In genomic region chr2:241014764-241015163, GRCh38 we compare ENCODE assay signal across 20 cellular contexts. TPM values are rescaled to one million over a fixed set of nuclear protein-coding genes. Genes with fewer than 3 reads are reported as not detected.
DNase-seq lines count a peak whose midpoint lies in the region; ATAC-seq and TF ChIP-seq lines count a peak whose summit lies in the region.
"Had no signal": no experiment of that assay in that cellular context is flagged by ENCODE, and none has a peak within 500 bp of the region (broad histone marks: within the 10 kb centered on the region; RNA-seq: fewer than 3 reads in every experiment).

No MANE protein-coding gene starts in this region.

- H3K27me3 ChIP-seq in stomach (no peaks in the 10 kb centered on the region), MG63 (no peaks in the 10 kb centered on the region)

- no peaks in the 10 kb centered on the region for H3K9me3 ChIP-seq in stomach
- no peaks in the 10 kb centered on the region for H3K9me3 ChIP-seq in MG63
- H3K9me3 ChIP-seq: A549, HAP-1 had no signal

- no peak overlapping the region for H3K4me3 Mint-ChIP-seq in activated CD4-positive, alpha-beta memory T cell treated with anti-CD3 and anti-CD28 coated beads, Interleukin-2, amount 10 ng/mL, durations not matched to agents 7 days and 5 days
- no peak overlapping the region for H3K4me3 Mint-ChIP-seq in activated CD4-positive, alpha-beta memory T cell treated with anti-CD3 and anti-CD28 coated beads for 36 hours
- no peak overlapping the region for H3K4me3 Mint-ChIP-seq in naive thymus-derived CD8-positive, alpha-beta T cell

- 88 to 92% (median 90%) methylated on average over 10 of the region's 10 CpGs for WGBS in stomach, 5 donors

- H3K27ac Mint-ChIP-seq in activated CD4-positive, alpha-beta memory T cell treated with anti-CD3 and anti-CD28 coated beads, Interleukin-2, amount 10 ng/mL, durations not matched to agents 7 days and 5 days, result no peak overlapping the region
- H3K27ac Mint-ChIP-seq in activated CD4-positive, alpha-beta memory T cell treated with anti-CD3 and anti-CD28 coated beads for 36 hours, result no peak overlapping the region
- H3K27ac Mint-ChIP-seq in naive thymus-derived CD8-positive, alpha-beta T cell, result peak overlapping the region in 6 of 10 donors; percentile 6 to 85 (median 28)

- peaks cover 0 to 19% (median 0%) of the 10 kb centered on the region in 4 donors for H3K36me3 ChIP-seq in stomach
- H3K36me3 ChIP-seq in MG63, result no peaks in the 10 kb centered on the region
- H3K36me3 ChIP-seq: BLaER1 treated with 17β-estradiol and CSF1 and Interleukin-3, amounts not matched to agents 10 nM and 100 nM; HAP-1 had no signal

- H3K9me3 Mint-ChIP-seq in activated CD4-positive, alpha-beta memory T cell treated with anti-CD3 and anti-CD28 coated beads, Interleukin-2, amount 10 ng/mL, durations not matched to agents 7 days and 5 days, result no peaks in the 10 kb centered on the region
- H3K9me3 Mint-ChIP-seq in activated CD4-positive, alpha-beta memory T cell treated with anti-CD3 and anti-CD28 coated beads for 36 hours, result no peaks in the 10 kb centered on the region
- peaks cover 0 to 10% (median 0%) of the 10 kb centered on the region in 9 donors for H3K9me3 Mint-ChIP-seq in naive thymus-derived CD8-positive, alpha-beta T cell

- H3K4me1 Mint-ChIP-seq in activated CD4-positive, alpha-beta memory T cell treated with anti-CD3 and anti-CD28 coated beads, Interleukin-2, amount 10 ng/mL, durations not matched to agents 7 days and 5 days, result peaks cover 6% of the 10 kb centered on the region
- peaks cover 4% of the 10 kb centered on the region for H3K4me1 Mint-ChIP-seq in activated CD4-positive, alpha-beta memory T cell treated with anti-CD3 and anti-CD28 coated beads for 36 hours (ENCODE audit: low read depth)
- H3K4me1 Mint-ChIP-seq in naive thymus-derived CD8-positive, alpha-beta T cell, result peaks cover 23 to 53% (median 36%) of the 10 kb centered on the region in 4 donors

- POLR2A ChIA-PET in activated CD4-positive, alpha-beta memory T cell treated with anti-CD3 and anti-CD28 coated beads, Interleukin-2, amount 10 ng/mL, durations not matched to agents 7 days and 5 days (lab: Charles Lee), result no interaction called here
- POLR2A ChIA-PET in activated CD4-positive, alpha-beta memory T cell treated with anti-CD3 and anti-CD28 coated beads for 36 hours (lab: Charles Lee), result no interaction called here
- POLR2A ChIA-PET in naive thymus-derived CD8-positive, alpha-beta T cell (lab: Charles Lee), result no interaction called here

- ATAC-seq in naive thymus-derived CD8-positive, alpha-beta T cell, result no peak
- no peak for ATAC-seq in HG02798 (IDR thresholded peaks at IDR 0.05; ENCODE audit: poor library complexity, unreplicated experiment)
- ATAC-seq: A549, GM12878 had no signal

- intact Hi-C loops in activated CD4-positive, alpha-beta memory T cell treated with anti-CD3 and anti-CD28 coated beads for 36 hours (cut with micrococcal nuclease), result no loop called here
- intact Hi-C loops in stomach (cut with DNase I; ENCODE audit: low total_unique reads), result no loop called here

- no peak for TF ChIP-seq POLR2A in stomach (IDR thresholded peaks at IDR 0.05)

- TF ChIP-seq CTCF in stomach (IDR thresholded peaks at IDR 0.05), result no peak

- peaks cover 9 to 12% (median 11%) of the 10 kb centered on the region in 4 donors for H3K4me1 ChIP-seq in stomach
- H3K4me1 ChIP-seq: A549 had no signal

- peaks cover 4% of the 10 kb centered on the region for H3K27me3 Mint-ChIP-seq in activated CD4-positive, alpha-beta memory T cell treated with anti-CD3 and anti-CD28 coated beads, Interleukin-2, amount 10 ng/mL, durations not matched to agents 7 days and 5 days
- H3K27me3 Mint-ChIP-seq in activated CD4-positive, alpha-beta memory T cell treated with anti-CD3 and anti-CD28 coated beads for 36 hours, result no peaks in the 10 kb centered on the region
- H3K27me3 Mint-ChIP-seq in naive thymus-derived CD8-positive, alpha-beta T cell, result no peaks in the 10 kb centered on the region

- peak; percentile 11 for DNase-seq in activated CD4-positive, alpha-beta memory T cell treated with anti-CD3 and anti-CD28 coated beads, Interleukin-2, amount 10 ng/mL, durations not matched to agents 7 days and 5 days
- no peak for DNase-seq in activated CD4-positive, alpha-beta memory T cell treated with anti-CD3 and anti-CD28 coated beads for 36 hours
- DNase-seq in D341Med (ENCODE audit: low spot score) (peak; percentile 9), stomach (peak; percentile 15), NCI-H82 treated with DMSO at 0.1 percent for 48 hours (lab: John Stamatoyannopoulos, UW; ENCODE audit: unreplicated experiment) (no peak), MG63 (no peak)
- no peak for DNase-seq in naive thymus-derived CD8-positive, alpha-beta T cell
- DNase-seq: DND-41; GDM1; NCI-H1105 treated with DMSO at 0.1 percent for 48 hours; NCI-H187; NCI-H345; NCI-H69; NK-92 treated with Interleukin-12 subunit alpha and Interleukin-12 subunit beta, amount 100 ng/mL, for 24 hours had no signal

- no peak overlapping the region for H3K4me3 ChIP-seq in stomach
- no peak overlapping the region for H3K4me3 ChIP-seq in MG63
- H3K4me3 ChIP-seq: A549; BLaER1 treated with 17β-estradiol and CSF1 and Interleukin-3, amounts not matched to agents 10 nM and 100 nM; GM12878; HAP-1 had no signal

- H3K36me3 Mint-ChIP-seq in activated CD4-positive, alpha-beta memory T cell treated with anti-CD3 and anti-CD28 coated beads, Interleukin-2, amount 10 ng/mL, durations not matched to agents 7 days and 5 days (ENCODE audit: low read depth), result no peaks in the 10 kb centered on the region
- H3K36me3 Mint-ChIP-seq in activated CD4-positive, alpha-beta memory T cell treated with anti-CD3 and anti-CD28 coated beads for 36 hours, result no peaks in the 10 kb centered on the region
- peaks cover 0 to 15% (median 0%) of the 10 kb centered on the region in 3 donors for H3K36me3 Mint-ChIP-seq in naive thymus-derived CD8-positive, alpha-beta T cell

- no peak for TF ChIP-seq EP300 in stomach (IDR thresholded peaks at IDR 0.05)

- CTCF ChIA-PET in activated CD4-positive, alpha-beta memory T cell treated with anti-CD3 and anti-CD28 coated beads, Interleukin-2, amount 10 ng/mL, durations not matched to agents 7 days and 5 days (lab: Charles Lee), result no interaction called here
- CTCF ChIA-PET in activated CD4-positive, alpha-beta memory T cell treated with anti-CD3 and anti-CD28 coated beads for 36 hours (lab: Charles Lee), result no interaction called here

- no peak overlapping the region for H3K27ac ChIP-seq in stomach
- H3K27ac ChIP-seq: A549; BLaER1 treated with 17β-estradiol and CSF1 and Interleukin-3, amounts not matched to agents 10 nM and 100 nM; HL-60 had no signal

RNA-seq across cellular contexts. Expression of gene SNED1, which starts 16.3 kb away (rescaled TPM):
- total RNA-seq in activated CD4-positive, alpha-beta memory T cell treated with anti-CD3 and anti-CD28 coated beads, Interleukin-2, amount 10 ng/mL, durations not matched to agents 7 days and 5 days, result 10 to 100 TPM; 32.6 to 34.3 TPM
- 1 to 10 TPM; 2.6 to 3.8 TPM for total RNA-seq in activated CD4-positive, alpha-beta memory T cell treated with anti-CD3 and anti-CD28 coated beads for 36 hours
- 10 to 100 TPM; 91.8 to 99.9 TPM for total RNA-seq in naive thymus-derived CD8-positive, alpha-beta T cell
- polyA plus RNA-seq in naive thymus-derived CD8-positive, alpha-beta T cell, result 1 to 10 TPM in 2 of 3 donors, under 1 TPM in 1; 0.60 to 3.0 (median 1.4) TPM
- 100 to 1,000 TPM in 1 of 5 donors, 10 to 100 TPM in 4; 11.4 to 106 (median 22.7) TPM for total RNA-seq in stomach
- 1 to 10 TPM; 2.0 to 2.7 (median 2.3) TPM for polyA plus RNA-seq in stomach
- total RNA-seq in MG63 (2014; rRNA removed; shearing (Covaris generic); ENCODE audit: low replicate concordance), result 2.6 and 5.1 TPM in 2 replicates

Comparison
In these comparisons a context has a peak if more than half of its experiments do, and no peak if none do; other contexts are left out.
1. DNase-seq: peak in activated CD4-positive, alpha-beta memory T cell treated with anti-CD3 and anti-CD28 coated beads, Interleukin-2, amount 10 ng/mL, durations not matched to agents 7 days and 5 days (single experiment), D341Med (single experiment) and stomach (single experiment); none in activated CD4-positive, alpha-beta memory T cell treated with anti-CD3 and anti-CD28 coated beads for 36 hours (single experiment), naive thymus-derived CD8-positive, alpha-beta T cell (0 of 10), NCI-H82 treated with DMSO at 0.1 percent for 48 hours (single experiment) and MG63 (single experiment).
2. H3K27ac Mint-ChIP-seq: peak in naive thymus-derived CD8-positive, alpha-beta T cell (6 of 10); none in activated CD4-positive, alpha-beta memory T cell treated with anti-CD3 and anti-CD28 coated beads, Interleukin-2, amount 10 ng/mL, durations not matched to agents 7 days and 5 days (single experiment) and activated CD4-positive, alpha-beta memory T cell treated with anti-CD3 and anti-CD28 coated beads for 36 hours (single experiment).